In genomic region chr2:86623549-86624547, GRCh38 we compare ENCODE assay signal across 8 cellular contexts. TPM values are rescaled to one million over a fixed set of nuclear protein-coding genes. Genes with fewer than 3 reads are reported as not detected.
A peak's percentile ranks its signal among the peaks of the same experiment; 100 is the strongest.
DNase-seq lines count a peak whose midpoint lies in the region; ATAC-seq and TF ChIP-seq lines count a peak whose summit lies in the region.

TSS of gene RNF103 (minus strand) at chr2:86623865. CDS start at chr2:86622886, 979 bp downstream.

- H3K4me1 Mint-ChIP-seq in activated B cell treated with CpG ODN at 0.5 μM for 24 hours: peaks cover 36% of the 10 kb centered on the region
- peaks cover 24 to 42% of the 10 kb centered on the region in 2 donors for H3K4me1 Mint-ChIP-seq in immature natural killer cell

- POLR2A ChIA-PET in AG04449 (lab: Yijun Ruan, JAX): no interaction called here
- POLR2A ChIA-PET in activated B cell treated with CpG ODN at 0.5 μM for 24 hours (lab: Charles Lee): interaction anchor here (1.2 to 2.6 kb wide), 3 partner anchors 19 to 182 kb away, joined by 3 to 35 read pairs (median 13); partner anchors contain the start of genes CHMP3 and KDM3A

- CTCF ChIA-PET in AG04449 (lab: Yijun Ruan, JAX) (no interaction called here), activated B cell treated with CpG ODN at 0.5 μM for 24 hours (lab: Charles Lee) (no interaction called here)

- peak; percentile 26 for DNase-seq in AG04449 (ENCODE audit: low read depth, low spot score)
- DNase-seq in NCI-H226: peak; percentile 82
- DNase-seq in activated B cell treated with CpG ODN at 0.5 μM for 24 hours: peak; percentile 98
- peak; percentile 91 to 94 for DNase-seq in cardiac fibroblast (ENCODE audit: low read depth in 2 of 2)
- DNase-seq in immature natural killer cell: peak; percentile 91 to 92 (median 91)
- peak; percentile 62 for DNase-seq in smooth muscle cell of the brain vasculature (ENCODE audit: low read depth, low spot score)

- peak; percentile 39 for ATAC-seq in GM18870 (IDR thresholded peaks at IDR 0.05; ENCODE audit: unreplicated experiment)
- peak; percentile 80 for ATAC-seq in HG03135 (IDR thresholded peaks at IDR 0.05; ENCODE audit: unreplicated experiment)
- peak; percentile 86 for ATAC-seq in activated B cell treated with CpG ODN at 0.5 μM for 24 hours (ENCODE audit: low read depth)

- intact Hi-C loops in activated B cell treated with CpG ODN at 0.5 μM for 24 hours (cut with micrococcal nuclease): loop anchor here (1.0 to 10.0 kb wide), 6 partner anchors 61 to 1299 kb away; partner anchors contain the start of genes CHMP3, POLR1A, PTCD3 and TGOLN2

- TF ChIP-seq CTCF in AG04449 (IDR thresholded peaks at IDR 0.05; ENCODE audit: insufficient read depth, low read length, missing control alignments) (no peak), activated B cell treated with CpG ODN at 0.5 μM for 24 hours (IDR thresholded peaks at IDR 0.05) (no peak), cardiac fibroblast (IDR thresholded peaks at IDR 0.05; ENCODE audit: low read depth, low read length) (no peak)

- H3K27ac Mint-ChIP-seq in activated B cell treated with CpG ODN at 0.5 μM for 24 hours (peak within 1 kb of the TSS; percentile 96), immature natural killer cell (peak within 1 kb of the TSS; percentile 85 to 96 (median 94))

- H3K4me3 ChIP-seq in AG04449 (ENCODE audit: low read depth, low read length) (peak within 1 kb of the TSS; percentile 81), cardiac fibroblast (replicated peaks in 1 of 2; ENCODE audit: low read depth in 2 of 2, low read length in 2 of 2) (peak within 1 kb of the TSS; percentile 68 to 88)

- H3K4me3 Mint-ChIP-seq in activated B cell treated with CpG ODN at 0.5 μM for 24 hours: peak within 1 kb of the TSS; percentile 94
- peak within 1 kb of the TSS; percentile 92 to 95 (median 93) for H3K4me3 Mint-ChIP-seq in immature natural killer cell

- H3K36me3 Mint-ChIP-seq in activated B cell treated with CpG ODN at 0.5 μM for 24 hours (ENCODE audit: low read depth) (peaks cover 18% of the 10 kb centered on the region), immature natural killer cell (peaks cover 3 to 5% (median 5%) of the 10 kb centered on the region in 3 donors)

- H3K9me3 Mint-ChIP-seq in activated B cell treated with CpG ODN at 0.5 μM for 24 hours: no peaks in the 10 kb centered on the region
- H3K9me3 Mint-ChIP-seq in immature natural killer cell: no peaks in the 10 kb centered on the region

- H3K27me3 Mint-ChIP-seq in activated B cell treated with CpG ODN at 0.5 μM for 24 hours: no peaks in the 10 kb centered on the region
- peaks cover 6 to 17% (median 7%) of the 10 kb centered on the region in 3 donors for H3K27me3 Mint-ChIP-seq in immature natural killer cell (ENCODE audit: low read depth in 3 of 3)

RNA-seq across cellular contexts. Expression of gene RNF103, which starts in this region (rescaled TPM):
- total RNA-seq in activated B cell treated with CpG ODN at 0.5 μM for 24 hours: 18.6 and 22.2 TPM in 2 replicates
- polyA plus RNA-seq in immature natural killer cell: 1 to 10 TPM; 2.4 to 4.9 (median 2.8) TPM

Comparison
In these comparisons a context has a peak if more than half of its experiments do, and no peak if none do; other contexts are left out.
1. Peak in every context shown above with its lines: DNase-seq, ATAC-seq and H3K4me3 ChIP-seq.
2. DNase-seq: peak in every context shown above with its lines; median percentile 98 in activated B cell treated with CpG ODN at 0.5 μM for 24 hours; 92 in cardiac fibroblast; 91 in immature natural killer cell; 82 in NCI-H226; 62 in smooth muscle cell of the brain vasculature; 26 in AG04449.